9 cellular contexts compared by ENCODE assay signal in the genomic region with DNA sequence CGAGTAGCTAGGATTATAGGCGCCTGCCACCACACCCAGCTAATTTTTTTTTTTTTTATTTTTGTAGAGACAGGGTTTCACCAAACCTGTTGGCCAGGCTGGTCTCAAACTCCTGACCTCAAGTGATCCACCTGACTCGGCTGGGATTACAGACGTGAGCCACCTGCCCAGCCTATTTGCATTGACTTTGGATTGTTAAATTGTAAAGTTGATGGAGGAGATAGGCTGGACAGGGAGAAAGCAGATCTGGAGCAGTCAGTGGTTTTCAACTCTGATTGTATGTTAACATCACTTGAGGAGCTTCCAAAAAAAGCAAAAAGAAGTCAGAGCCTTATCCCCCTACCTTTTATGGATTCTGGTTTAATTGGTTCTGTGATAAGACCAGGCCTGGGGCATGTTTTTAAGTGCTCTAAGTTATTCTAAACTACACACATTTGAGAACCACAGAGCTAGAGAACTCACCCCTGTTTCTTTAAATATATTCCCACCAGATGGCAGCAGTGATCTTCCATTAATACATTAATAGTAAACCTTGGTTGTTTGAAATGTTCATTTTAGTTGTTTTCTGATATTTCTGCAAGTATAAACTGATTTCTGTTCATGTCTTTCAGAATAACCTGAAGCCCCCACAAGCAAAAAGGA. TPM values are rescaled to one million over a fixed set of nuclear protein-coding genes. Genes with fewer than 3 reads are reported as not detected.
DNase-seq lines count a peak whose midpoint lies in the region; ATAC-seq, FAIRE-seq and TF ChIP-seq lines count a peak whose summit lies in the region.
"Had no signal": no experiment of that assay in that cellular context is flagged by ENCODE, and none has a peak within 500 bp of the region (broad histone marks: within the 10 kb centered on the region; RNA-seq: fewer than 3 reads in every experiment).

No MANE protein-coding gene starts in this region.

- 100% methylated on average over 4 of the region's 4 CpGs for WGBS in GM12878 (ENCODE audit: insufficient coverage, insufficient replicate concordance, low lambda C conversion rate, missing lambda C conversion rate)

- DNase-seq in DMS53 treated with DMSO at 0.1 percent for 48 hours (lab: John Stamatoyannopoulos, UW; ENCODE audit: unreplicated experiment), result peak; percentile 34
- DNase-seq in LoVo (ENCODE audit: low spot score), result peak; percentile 41
- no peak for DNase-seq in GM12878 (ENCODE audit: low read depth, low spot score)
- DNase-seq in myocyte (ENCODE audit: low read depth), result peak; percentile 65
- DNase-seq in immature natural killer cell, result no peak
- DNase-seq in anterior cingulate cortex (lab: John Stamatoyannopoulos, UW), result no peak
- DNase-seq in COLO829 (ENCODE audit: low spot score), result no peak
- DNase-seq: stimulated activated CD4-positive, alpha-beta T cell treated with anti-CD3 and anti-CD28 coated beads, Interleukin-12 subunit alpha, Interleukin-12 subunit beta, amount 100 ng/mL, for 4 hours had no signal

- CTCF ChIA-PET in GM12878 (lab: Yijun Ruan, JAX), result interaction anchor here (0.6 to 1.6 kb wide), 12 partner anchors 9 to 230 kb away, joined by 3 to 8 read pairs (median 3); no protein-coding TSS in a partner anchor

- intact Hi-C loops in GM12878 (cut with micrococcal nuclease; ENCODE audit: unreplicated experiment), result loop anchor here (5.0 kb wide), 1 partner anchor 48 kb away; no protein-coding TSS in a partner anchor

- no peaks in the 10 kb centered on the region; the same call in 1 of the 2 replicates for H4K20me1 ChIP-seq in GM12878 (ENCODE audit: control insufficient read depth, insufficient read depth)

- TF ChIP-seq RAD21 in GM12878 (IDR thresholded peaks at IDR 0.05; ENCODE audit: insufficient read depth, low read depth, low read length), result 0 out of 2 replicates have a peak, but pooled peaks have one; percentile 3

- H3K79me2 ChIP-seq in GM12878 (ENCODE audit: control insufficient read depth, insufficient read depth, low read length), result peaks cover 6% of the 10 kb centered on the region

- no peak overlapping the region for H3K4me2 ChIP-seq in GM12878 (ENCODE audit: control insufficient read depth, insufficient read depth)

- H3K27me3 Mint-ChIP-seq in immature natural killer cell (ENCODE audit: low read depth in 3 of 3), result peaks cover 0 to 2% (median 0%) of the 10 kb centered on the region in 3 donors

- H3K27ac ChIP-seq in GM12878 (ENCODE audit: control insufficient read depth, insufficient read depth), result no peak overlapping the region

- POLR2A ChIA-PET in GM12878 (lab: Charles Lee), result no interaction called here

- peak; percentile 66 for ATAC-seq in GM12878
- ATAC-seq in GM18511 (IDR thresholded peaks at IDR 0.05; ENCODE audit: unreplicated experiment), result no peak

- no peak overlapping the region for H3K4me3 ChIP-seq in GM12878

- in situ Hi-C loops in GM12878 (cut with MboI), result loop anchor here (10.0 kb wide), 1 partner anchor 840 kb away; no protein-coding TSS in a partner anchor

- no peaks in the 10 kb centered on the region for H3K27me3 ChIP-seq in GM12878 (replicated peaks in 1 of 2; ENCODE audit: control insufficient read depth in 2 of 2, insufficient read depth in 2 of 2, low read length in 1 of 2)

- no peak overlapping the region for H2AFZ ChIP-seq in GM12878 (ENCODE audit: control insufficient read depth, low read depth, low read length)

- BruUV-seq in GM12878 (replicated peaks; lab: Mats Ljungman, UMichigan), result no TSS peak

- no peaks in the 10 kb centered on the region for H3K9me3 ChIP-seq in GM12878 (replicated peaks; ENCODE audit: control insufficient read depth, insufficient read depth, low read length)

- FAIRE-seq in GM12878 (lab: Jason Lieb, UNC), result peak; percentile 79

- H3K27ac Mint-ChIP-seq in immature natural killer cell, result peak overlapping the region in 1 of 6 donors; percentile 14

- TF ChIP-seq POLR2A in GM12878 (IDR thresholded peaks at IDR 0.05; ENCODE audit: low read depth, low read length), result no peak

- H3K4me1 Mint-ChIP-seq in immature natural killer cell, result peaks cover 1 to 10% of the 10 kb centered on the region in 2 donors

- RAD21 ChIA-PET in GM12878 (lab: Charles Lee; ENCODE audit: unreplicated experiment), result interaction anchor here (1.2 to 1.5 kb wide), 2 partner anchors 18 to 57 kb away, joined by 3 read pairs; no protein-coding TSS in a partner anchor

- no peaks in the 10 kb centered on the region for H3K4me1 ChIP-seq in GM12878 (ENCODE audit: control insufficient read depth, insufficient read depth, low read length)

- SMC1A ChIA-PET in GM12878 (lab: Charles Lee; ENCODE audit: uncharacterized antibody, unreplicated experiment), result interaction anchor here (0.6 to 1.5 kb wide), 11 partner anchors 9 to 176 kb away, joined by 3 to 6 read pairs (median 3); no protein-coding TSS in a partner anchor

- no peak overlapping the region for H3K4me3 Mint-ChIP-seq in immature natural killer cell

- no peak overlapping the region for H3K9ac ChIP-seq in GM12878 (ENCODE audit: control insufficient read depth, insufficient read depth, low read length)

- peak in 2 of 3 experiments; percentile 33 to 37; a peak in 2 of 6 replicates for TF ChIP-seq CTCF in GM12878 (IDR thresholded peaks at IDR 0.05 in 2 of 3, conservative IDR thresholded peaks at IDR 0.05 in 1 of 3; ENCODE audit: control insufficient read depth in 2 of 3, extremely low read depth in 1 of 3, insufficient read depth in 1 of 3, low read depth in 3 of 3, low read length in 3 of 3)

- TF ChIP-seq EP300 in GM12878 (IDR thresholded peaks at IDR 0.05; ENCODE audit: borderline replicate concordance in 1 of 2, control insufficient read depth in 1 of 2, low read depth in 2 of 2, low read length in 2 of 2), result no peak

- no peaks in the 10 kb centered on the region for H3K9me3 Mint-ChIP-seq in immature natural killer cell

- peaks cover 4 to 51% of the 10 kb centered on the region in 2 experiments for H3K36me3 ChIP-seq in GM12878 (ENCODE audit: control insufficient read depth in 2 of 2, insufficient read depth in 2 of 2, low read length in 1 of 2)

- peaks cover 7 to 35% (median 28%) of the 10 kb centered on the region in 3 donors for H3K36me3 Mint-ChIP-seq in immature natural killer cell

RNA-seq across cellular contexts. Expression of gene C2orf49, which starts 7.5 kb away (rescaled TPM):
- total RNA-seq in GM12878 (2013; cell fraction: nucleolus; rRNA removed), result 38.8 and 40.1 TPM in 2 replicates
- 7.2 and 7.3 TPM in 2 replicates for total RNA-seq in GM12878 (2014; rRNA removed)
- 15.9 and 16.1 TPM in 2 replicates for total RNA-seq in GM12878 (2014; rRNA removed; fragmentation: Illumina TruSeq; extraction: Trizol)
- total RNA-seq in GM12878 (2021), result 11.3 and 13.2 TPM in 2 replicates
- polyA plus RNA-seq in GM12878 (2011; ENCODE audit: low read depth), result 5.6 TPM
- polyA plus RNA-seq in GM12878 (2011; rRNA removed), result 24.2 and 39.4 TPM in 2 replicates
- polyA plus RNA-seq in GM12878 (2011; cell fraction: cytosol; rRNA removed), result 8.5 and 9.2 TPM in 2 replicates
- 7.9 and 8.6 TPM in 2 replicates for polyA plus RNA-seq in GM12878 (2011; cell fraction: nucleus; rRNA removed)
- polyA plus RNA-seq in GM12878 (2012), result 14.0 and 16.8 TPM in 2 replicates
- 20.8 and 22.2 TPM in 2 replicates for polyA plus RNA-seq in GM12878 (2014; fragmentation: Illumina TruSeq; extraction: Trizol)
- polyA plus RNA-seq in GM12878 (2014; fragmentation: Nextera tagmentation; extraction: Ambion mirVana), result 10 to 100 TPM; 15.7 to 19.5 TPM
- polyA plus RNA-seq in GM12878 (2014; rRNA removed), result 10.0 and 11.4 TPM in 2 replicates
- 10 to 100 TPM; 13.5 to 15.2 TPM for polyA plus RNA-seq in GM12878 (2016; fragmentation: Nextera tagmentation; extraction: Ambion mirVana)
- 7.2 and 7.8 TPM in 2 replicates for polyA minus RNA-seq in GM12878 (2011; rRNA and poly(A)+ RNA removed)
- 5.1 and 9.5 TPM in 2 replicates for polyA minus RNA-seq in GM12878 (2011; cell fraction: cytosol; rRNA and poly(A)+ RNA removed)
- polyA minus RNA-seq in GM12878 (2011; cell fraction: nucleus; rRNA and poly(A)+ RNA removed), result 6.6 and 9.1 TPM in 2 replicates
- 32.8 and 33.9 TPM in 2 replicates for total RNA-seq in myocyte
- polyA plus RNA-seq in myocyte (2012), result 16.4 TPM
- polyA plus RNA-seq in immature natural killer cell, result 10 to 100 TPM in 2 of 3 donors, 1 to 10 TPM in 1; 4.6 to 12.2 (median 11.1) TPM

RNA-seq across cellular contexts. Expression of gene TGFBRAP1, which starts 15.3 kb away (rescaled TPM):
- total RNA-seq in GM12878 (2013; cell fraction: nucleolus; rRNA removed), result 28.5 and 29.8 TPM in 2 replicates
- 27.6 and 30.0 TPM in 2 replicates for total RNA-seq in GM12878 (2014; rRNA removed)
- total RNA-seq in GM12878 (2014; rRNA removed; fragmentation: Illumina TruSeq; extraction: Trizol), result 21.1 and 22.5 TPM in 2 replicates
- total RNA-seq in GM12878 (2021), result 35.2 and 37.4 TPM in 2 replicates
- 10.2 TPM for polyA plus RNA-seq in GM12878 (2011; ENCODE audit: low read depth)
- 13.0 and 16.2 TPM in 2 replicates for polyA plus RNA-seq in GM12878 (2011; rRNA removed)
- polyA plus RNA-seq in GM12878 (2011; cell fraction: cytosol; rRNA removed), result 20.0 and 21.0 TPM in 2 replicates
- polyA plus RNA-seq in GM12878 (2011; cell fraction: nucleus; rRNA removed), result 19.8 and 24.6 TPM in 2 replicates
- polyA plus RNA-seq in GM12878 (2012), result 14.5 and 15.6 TPM in 2 replicates
- 23.4 and 28.0 TPM in 2 replicates for polyA plus RNA-seq in GM12878 (2014; fragmentation: Illumina TruSeq; extraction: Trizol)
- polyA plus RNA-seq in GM12878 (2014; fragmentation: Nextera tagmentation; extraction: Ambion mirVana), result 1 to 10 TPM; 7.9 to 8.1 TPM
- polyA plus RNA-seq in GM12878 (2014; rRNA removed), result 26.5 and 28.2 TPM in 2 replicates
- polyA plus RNA-seq in GM12878 (2016; fragmentation: Nextera tagmentation; extraction: Ambion mirVana), result 10 to 100 TPM in 1 of 2 experiments, 1 to 10 TPM in 1; 8.6 to 24.9 TPM
- 26.4 and 31.2 TPM in 2 replicates for polyA minus RNA-seq in GM12878 (2011; rRNA and poly(A)+ RNA removed)
- polyA minus RNA-seq in GM12878 (2011; cell fraction: cytosol; rRNA and poly(A)+ RNA removed), result 12.5 and 13.8 TPM in 2 replicates
- polyA minus RNA-seq in GM12878 (2011; cell fraction: nucleus; rRNA and poly(A)+ RNA removed), result 14.5 and 21.4 TPM in 2 replicates
- 25.8 and 27.8 TPM in 2 replicates for total RNA-seq in myocyte
- polyA plus RNA-seq in myocyte (2012), result 38.0 TPM
- 10 to 100 TPM; 10.7 to 29.8 (median 15.7) TPM for polyA plus RNA-seq in immature natural killer cell

RNA-seq across cellular contexts. Expression of gene FHL2, which starts 54.0 kb away (rescaled TPM):
- 0.20 and 0.54 TPM in 2 replicates for total RNA-seq in GM12878 (2013; cell fraction: nucleolus; rRNA removed)
- total RNA-seq in GM12878 (2014; rRNA removed) (3.9 and 4.3 TPM in 2 replicates), GM12878 (2014; rRNA removed; fragmentation: Illumina TruSeq; extraction: Trizol) (2.2 and 2.3 TPM in 2 replicates), GM12878 (2021) (2.2 and 3.0 TPM in 2 replicates), myocyte (42.0 and 47.4 TPM in 2 replicates)
- polyA plus RNA-seq in GM12878 (2011; ENCODE audit: low read depth), result 1.9 TPM
- polyA plus RNA-seq in GM12878 (2011; rRNA removed) (4.8 and 5.2 TPM in 2 replicates), GM12878 (2014; fragmentation: Illumina TruSeq; extraction: Trizol) (2.5 and 2.7 TPM in 2 replicates), GM12878 (2014; fragmentation: Nextera tagmentation; extraction: Ambion mirVana) (1 to 10 TPM; 7.4 to 9.9 TPM), GM12878 (2014; rRNA removed) (3.4 and 4.2 TPM in 2 replicates), GM12878 (2016; fragmentation: Nextera tagmentation; extraction: Ambion mirVana) (1 to 10 TPM; 7.1 to 7.7 TPM), immature natural killer cell (under 1 TPM in 2 of 3 donors, not detected in 1; 0.15 to 0.29 TPM)
- 5.7 and 6.9 TPM in 2 replicates for polyA plus RNA-seq in GM12878 (2011; cell fraction: cytosol; rRNA removed)
- polyA plus RNA-seq in GM12878 (2011; cell fraction: nucleus; rRNA removed), result 2.5 and 2.6 TPM in 2 replicates
- 2.0 and 2.3 TPM in 2 replicates for polyA plus RNA-seq in GM12878 (2012)
- 4.6 and 5.3 TPM in 2 replicates for polyA minus RNA-seq in GM12878 (2011; rRNA and poly(A)+ RNA removed)
- polyA minus RNA-seq in GM12878 (2011; cell fraction: cytosol; rRNA and poly(A)+ RNA removed), result 2.0 and 2.4 TPM in 2 replicates
- 0.24 and 0.96 TPM in 2 replicates for polyA minus RNA-seq in GM12878 (2011; cell fraction: nucleus; rRNA and poly(A)+ RNA removed)
- 230 TPM for polyA plus RNA-seq in myocyte (2012)

Comparison
In these comparisons a context has a peak if more than half of its experiments do, and no peak if none do; other contexts are left out.
1. DNase-seq: peak in DMS53 treated with DMSO at 0.1 percent for 48 hours (single experiment), LoVo (single experiment) and myocyte (single experiment); none in GM12878 (single experiment), immature natural killer cell (0 of 3), anterior cingulate cortex (0 of 58) and COLO829 (single experiment).